In genomic region chr19:17680235-17680722, GRCh38 we compare ENCODE assay signal across 1 cellular context.
TF ChIP-seq lines count a peak whose summit lies in the region.

No MANE protein-coding gene starts in this region.

TF ChIP-seq in K562, 482 proteins besides CTCF, POLR2A, EP300 and RAD21 (continued from another document and continues in another):
- TF ChIP-seq HOMEZ (CRISPR knock-in tag; IDR thresholded peaks at IDR 0.05) = no peak
- TF ChIP-seq ZNF586 (CRISPR knock-in tag; conservative IDR thresholded peaks at IDR 0.05) = no peak
- TF ChIP-seq MXD1 (CRISPR knock-in tag; IDR thresholded peaks at IDR 0.05; ENCODE audit: borderline replicate concordance, poor library complexity, severe bottlenecking) = no peak
- TF ChIP-seq SAP30 (IDR thresholded peaks at IDR 0.05; ENCODE audit: borderline replicate concordance, insufficient read depth, low read depth, low read length, poor library complexity, severe bottlenecking) = no peak
- TF ChIP-seq TAF7 (tag; IDR thresholded peaks at IDR 0.05) = no peak
- 0 out of 2 replicates have a peak, but pooled peaks have one; percentile 36 for TF ChIP-seq CBFA2T3 (IDR thresholded peaks at IDR 0.05)
- TF ChIP-seq, protein P1, sequence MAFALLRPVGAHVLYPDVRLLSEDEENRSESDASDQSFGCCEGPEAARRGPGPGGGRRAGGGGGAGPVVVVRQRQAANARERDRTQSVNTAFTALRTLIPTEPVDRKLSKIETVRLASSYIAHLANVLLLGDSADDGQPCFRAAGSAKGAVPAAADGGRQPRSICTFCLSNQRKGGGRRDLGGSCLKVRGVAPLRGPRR (CRISPR knock-in tag; IDR thresholded peaks at IDR 0.05) = no peak
- no peak for TF ChIP-seq ESRRA (IDR thresholded peaks at IDR 0.05; ENCODE audit: borderline replicate concordance, low read depth)
- TF ChIP-seq CC2D1A (IDR thresholded peaks at IDR 0.05) = no peak
- no peak for TF ChIP-seq HEY1 (CRISPR knock-in tag; IDR thresholded peaks at IDR 0.05; ENCODE audit: borderline replicate concordance)
- no peak for TF ChIP-seq THRA (IDR thresholded peaks at IDR 0.05)
- TF ChIP-seq MCM3 (IDR thresholded peaks at IDR 0.05) = no peak
- TF ChIP-seq, protein P2, sequence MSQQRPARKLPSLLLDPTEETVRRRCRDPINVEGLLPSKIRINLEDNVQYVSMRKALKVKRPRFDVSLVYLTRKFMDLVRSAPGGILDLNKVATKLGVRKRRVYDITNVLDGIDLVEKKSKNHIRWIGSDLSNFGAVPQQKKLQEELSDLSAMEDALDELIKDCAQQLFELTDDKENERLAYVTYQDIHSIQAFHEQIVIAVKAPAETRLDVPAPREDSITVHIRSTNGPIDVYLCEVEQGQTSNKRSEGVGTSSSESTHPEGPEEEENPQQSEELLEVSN (IDR thresholded peaks at IDR 0.05; ENCODE audit: borderline replicate concordance in 1 of 2, extremely low read depth in 1 of 2, insufficient read depth in 1 of 2, insufficient read length in 1 of 2, low read depth in 1 of 2, low read length in 1 of 2, poor library complexity in 1 of 2, severe bottlenecking in 1 of 2) = peak; percentile 40 to 66
- no peak for TF ChIP-seq SUPT5H (IDR thresholded peaks at IDR 0.05)
- TF ChIP-seq FOXA3 (CRISPR knock-in tag; conservative IDR thresholded peaks at IDR 0.05 in 1 of 2, IDR thresholded peaks at IDR 0.05 in 1 of 2) = no peak
- no peak for TF ChIP-seq TRIM28 (IDR thresholded peaks at IDR 0.05)
- TF ChIP-seq, protein P3, sequence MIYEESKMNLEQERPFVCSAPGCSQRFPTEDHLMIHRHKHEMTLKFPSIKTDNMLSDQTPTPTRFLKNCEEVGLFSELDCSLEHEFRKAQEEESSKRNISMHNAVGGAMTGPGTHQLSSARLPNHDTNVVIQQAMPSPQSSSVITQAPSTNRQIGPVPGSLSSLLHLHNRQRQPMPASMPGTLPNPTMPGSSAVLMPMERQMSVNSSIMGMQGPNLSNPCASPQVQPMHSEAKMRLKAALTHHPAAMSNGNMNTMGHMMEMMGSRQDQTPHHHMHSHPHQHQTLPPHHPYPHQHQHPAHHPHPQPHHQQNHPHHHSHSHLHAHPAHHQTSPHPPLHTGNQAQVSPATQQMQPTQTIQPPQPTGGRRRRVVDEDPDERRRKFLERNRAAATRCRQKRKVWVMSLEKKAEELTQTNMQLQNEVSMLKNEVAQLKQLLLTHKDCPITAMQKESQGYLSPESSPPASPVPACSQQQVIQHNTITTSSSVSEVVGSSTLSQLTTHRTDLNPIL (CRISPR knock-in tag; IDR thresholded peaks at IDR 0.05) = no peak
- no peak for TF ChIP-seq NCOA6 (IDR thresholded peaks at IDR 0.05)
- no peak for TF ChIP-seq GTF2F1 (IDR thresholded peaks at IDR 0.05; ENCODE audit: low read depth, low read length)
- TF ChIP-seq, protein P4, sequence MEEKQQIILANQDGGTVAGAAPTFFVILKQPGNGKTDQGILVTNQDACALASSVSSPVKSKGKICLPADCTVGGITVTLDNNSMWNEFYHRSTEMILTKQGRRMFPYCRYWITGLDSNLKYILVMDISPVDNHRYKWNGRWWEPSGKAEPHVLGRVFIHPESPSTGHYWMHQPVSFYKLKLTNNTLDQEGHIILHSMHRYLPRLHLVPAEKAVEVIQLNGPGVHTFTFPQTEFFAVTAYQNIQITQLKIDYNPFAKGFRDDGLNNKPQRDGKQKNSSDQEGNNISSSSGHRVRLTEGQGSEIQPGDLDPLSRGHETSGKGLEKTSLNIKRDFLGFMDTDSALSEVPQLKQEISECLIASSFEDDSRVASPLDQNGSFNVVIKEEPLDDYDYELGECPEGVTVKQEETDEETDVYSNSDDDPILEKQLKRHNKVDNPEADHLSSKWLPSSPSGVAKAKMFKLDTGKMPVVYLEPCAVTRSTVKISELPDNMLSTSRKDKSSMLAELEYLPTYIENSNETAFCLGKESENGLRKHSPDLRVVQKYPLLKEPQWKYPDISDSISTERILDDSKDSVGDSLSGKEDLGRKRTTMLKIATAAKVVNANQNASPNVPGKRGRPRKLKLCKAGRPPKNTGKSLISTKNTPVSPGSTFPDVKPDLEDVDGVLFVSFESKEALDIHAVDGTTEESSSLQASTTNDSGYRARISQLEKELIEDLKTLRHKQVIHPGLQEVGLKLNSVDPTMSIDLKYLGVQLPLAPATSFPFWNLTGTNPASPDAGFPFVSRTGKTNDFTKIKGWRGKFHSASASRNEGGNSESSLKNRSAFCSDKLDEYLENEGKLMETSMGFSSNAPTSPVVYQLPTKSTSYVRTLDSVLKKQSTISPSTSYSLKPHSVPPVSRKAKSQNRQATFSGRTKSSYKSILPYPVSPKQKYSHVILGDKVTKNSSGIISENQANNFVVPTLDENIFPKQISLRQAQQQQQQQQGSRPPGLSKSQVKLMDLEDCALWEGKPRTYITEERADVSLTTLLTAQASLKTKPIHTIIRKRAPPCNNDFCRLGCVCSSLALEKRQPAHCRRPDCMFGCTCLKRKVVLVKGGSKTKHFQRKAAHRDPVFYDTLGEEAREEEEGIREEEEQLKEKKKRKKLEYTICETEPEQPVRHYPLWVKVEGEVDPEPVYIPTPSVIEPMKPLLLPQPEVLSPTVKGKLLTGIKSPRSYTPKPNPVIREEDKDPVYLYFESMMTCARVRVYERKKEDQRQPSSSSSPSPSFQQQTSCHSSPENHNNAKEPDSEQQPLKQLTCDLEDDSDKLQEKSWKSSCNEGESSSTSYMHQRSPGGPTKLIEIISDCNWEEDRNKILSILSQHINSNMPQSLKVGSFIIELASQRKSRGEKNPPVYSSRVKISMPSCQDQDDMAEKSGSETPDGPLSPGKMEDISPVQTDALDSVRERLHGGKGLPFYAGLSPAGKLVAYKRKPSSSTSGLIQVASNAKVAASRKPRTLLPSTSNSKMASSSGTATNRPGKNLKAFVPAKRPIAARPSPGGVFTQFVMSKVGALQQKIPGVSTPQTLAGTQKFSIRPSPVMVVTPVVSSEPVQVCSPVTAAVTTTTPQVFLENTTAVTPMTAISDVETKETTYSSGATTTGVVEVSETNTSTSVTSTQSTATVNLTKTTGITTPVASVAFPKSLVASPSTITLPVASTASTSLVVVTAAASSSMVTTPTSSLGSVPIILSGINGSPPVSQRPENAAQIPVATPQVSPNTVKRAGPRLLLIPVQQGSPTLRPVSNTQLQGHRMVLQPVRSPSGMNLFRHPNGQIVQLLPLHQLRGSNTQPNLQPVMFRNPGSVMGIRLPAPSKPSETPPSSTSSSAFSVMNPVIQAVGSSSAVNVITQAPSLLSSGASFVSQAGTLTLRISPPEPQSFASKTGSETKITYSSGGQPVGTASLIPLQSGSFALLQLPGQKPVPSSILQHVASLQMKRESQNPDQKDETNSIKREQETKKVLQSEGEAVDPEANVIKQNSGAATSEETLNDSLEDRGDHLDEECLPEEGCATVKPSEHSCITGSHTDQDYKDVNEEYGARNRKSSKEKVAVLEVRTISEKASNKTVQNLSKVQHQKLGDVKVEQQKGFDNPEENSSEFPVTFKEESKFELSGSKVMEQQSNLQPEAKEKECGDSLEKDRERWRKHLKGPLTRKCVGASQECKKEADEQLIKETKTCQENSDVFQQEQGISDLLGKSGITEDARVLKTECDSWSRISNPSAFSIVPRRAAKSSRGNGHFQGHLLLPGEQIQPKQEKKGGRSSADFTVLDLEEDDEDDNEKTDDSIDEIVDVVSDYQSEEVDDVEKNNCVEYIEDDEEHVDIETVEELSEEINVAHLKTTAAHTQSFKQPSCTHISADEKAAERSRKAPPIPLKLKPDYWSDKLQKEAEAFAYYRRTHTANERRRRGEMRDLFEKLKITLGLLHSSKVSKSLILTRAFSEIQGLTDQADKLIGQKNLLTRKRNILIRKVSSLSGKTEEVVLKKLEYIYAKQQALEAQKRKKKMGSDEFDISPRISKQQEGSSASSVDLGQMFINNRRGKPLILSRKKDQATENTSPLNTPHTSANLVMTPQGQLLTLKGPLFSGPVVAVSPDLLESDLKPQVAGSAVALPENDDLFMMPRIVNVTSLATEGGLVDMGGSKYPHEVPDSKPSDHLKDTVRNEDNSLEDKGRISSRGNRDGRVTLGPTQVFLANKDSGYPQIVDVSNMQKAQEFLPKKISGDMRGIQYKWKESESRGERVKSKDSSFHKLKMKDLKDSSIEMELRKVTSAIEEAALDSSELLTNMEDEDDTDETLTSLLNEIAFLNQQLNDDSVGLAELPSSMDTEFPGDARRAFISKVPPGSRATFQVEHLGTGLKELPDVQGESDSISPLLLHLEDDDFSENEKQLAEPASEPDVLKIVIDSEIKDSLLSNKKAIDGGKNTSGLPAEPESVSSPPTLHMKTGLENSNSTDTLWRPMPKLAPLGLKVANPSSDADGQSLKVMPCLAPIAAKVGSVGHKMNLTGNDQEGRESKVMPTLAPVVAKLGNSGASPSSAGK (IDR thresholded peaks at IDR 0.05) = no peak
- TF ChIP-seq ZNF3 (CRISPR knock-in tag; IDR thresholded peaks at IDR 0.05) = no peak
- TF ChIP-seq, protein P5, sequence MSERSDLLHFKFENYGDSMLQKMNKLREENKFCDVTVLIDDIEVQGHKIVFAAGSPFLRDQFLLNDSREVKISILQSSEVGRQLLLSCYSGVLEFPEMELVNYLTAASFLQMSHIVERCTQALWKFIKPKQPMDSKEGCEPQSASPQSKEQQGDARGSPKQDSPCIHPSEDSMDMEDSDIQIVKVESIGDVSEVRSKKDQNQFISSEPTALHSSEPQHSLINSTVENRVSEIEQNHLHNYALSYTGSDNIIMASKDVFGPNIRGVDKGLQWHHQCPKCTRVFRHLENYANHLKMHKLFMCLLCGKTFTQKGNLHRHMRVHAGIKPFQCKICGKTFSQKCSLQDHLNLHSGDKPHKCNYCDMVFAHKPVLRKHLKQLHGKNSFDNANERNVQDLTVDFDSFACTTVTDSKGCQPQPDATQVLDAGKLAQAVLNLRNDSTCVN (CRISPR knock-in tag; IDR thresholded peaks at IDR 0.05) = no peak
- TF ChIP-seq, protein P6, sequence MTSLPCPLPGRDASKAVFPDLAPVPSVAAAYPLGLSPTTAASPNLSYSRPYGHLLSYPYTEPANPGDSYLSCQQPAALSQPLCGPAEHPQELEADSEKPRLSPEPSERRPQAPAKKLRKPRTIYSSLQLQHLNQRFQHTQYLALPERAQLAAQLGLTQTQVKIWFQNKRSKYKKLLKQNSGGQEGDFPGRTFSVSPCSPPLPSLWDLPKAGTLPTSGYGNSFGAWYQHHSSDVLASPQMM (CRISPR knock-in tag; IDR thresholded peaks at IDR 0.05) = no peak
- TF ChIP-seq NONO (IDR thresholded peaks at IDR 0.05; ENCODE audit: low read depth in 2 of 2, low read length in 1 of 2) = no peak
- TF ChIP-seq GTF2A2 (tag; IDR thresholded peaks at IDR 0.05) = no peak
- TF ChIP-seq ZBTB17 (CRISPR knock-in tag; IDR thresholded peaks at IDR 0.05) = no peak
- TF ChIP-seq DDX20 (tag; IDR thresholded peaks at IDR 0.05; ENCODE audit: low read depth) = no peak
- no peak for TF ChIP-seq BMI1 (IDR thresholded peaks at IDR 0.05; ENCODE audit: low read length)
- peak; percentile 48; the same call in 1 of the 2 replicates for TF ChIP-seq GMEB1 (CRISPR knock-in tag; IDR thresholded peaks at IDR 0.05)
- TF ChIP-seq HES1 (IDR thresholded peaks at IDR 0.05; ENCODE audit: low read depth) = peak; percentile 75
- TF ChIP-seq CREM (IDR thresholded peaks at IDR 0.05; ENCODE audit: low read depth) = peak; percentile 91
- no peak for TF ChIP-seq ZZZ3 (IDR thresholded peaks at IDR 0.05)
- no peak for TF ChIP-seq SOX6 (IDR thresholded peaks at IDR 0.05)
- TF ChIP-seq SMAD4 (CRISPR knock-in tag; conservative IDR thresholded peaks at IDR 0.05) = peak; percentile 90
- TF ChIP-seq, protein P7, sequence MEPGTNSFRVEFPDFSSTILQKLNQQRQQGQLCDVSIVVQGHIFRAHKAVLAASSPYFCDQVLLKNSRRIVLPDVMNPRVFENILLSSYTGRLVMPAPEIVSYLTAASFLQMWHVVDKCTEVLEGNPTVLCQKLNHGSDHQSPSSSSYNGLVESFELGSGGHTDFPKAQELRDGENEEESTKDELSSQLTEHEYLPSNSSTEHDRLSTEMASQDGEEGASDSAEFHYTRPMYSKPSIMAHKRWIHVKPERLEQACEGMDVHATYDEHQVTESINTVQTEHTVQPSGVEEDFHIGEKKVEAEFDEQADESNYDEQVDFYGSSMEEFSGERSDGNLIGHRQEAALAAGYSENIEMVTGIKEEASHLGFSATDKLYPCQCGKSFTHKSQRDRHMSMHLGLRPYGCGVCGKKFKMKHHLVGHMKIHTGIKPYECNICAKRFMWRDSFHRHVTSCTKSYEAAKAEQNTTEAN (CRISPR knock-in tag; IDR thresholded peaks at IDR 0.05) = no peak
- TF ChIP-seq ZNF584 (CRISPR knock-in tag; IDR thresholded peaks at IDR 0.05; ENCODE audit: low read depth) = no peak
- TF ChIP-seq YBX1 (IDR thresholded peaks at IDR 0.05) = no peak
- TF ChIP-seq ZNF764 (CRISPR knock-in tag; IDR thresholded peaks at IDR 0.05; ENCODE audit: low read depth) = no peak
